Comparison of ENCODE assay signal across 24 cellular contexts in genomic region chr4:40972722-40973121, GRCh38.
"Had no signal": no experiment of that assay in that cellular context is flagged by ENCODE, and none has a peak within 500 bp of the region (broad histone marks: within the 10 kb centered on the region; RNA-seq: fewer than 3 reads in every experiment).

No MANE protein-coding gene starts in this region.

- H3K4me3 ChIP-seq: colonic mucosa, coronary artery, dorsolateral prefrontal cortex, esophagus muscularis mucosa, esophagus squamous epithelium, gastrocnemius medialis, gastroesophageal sphincter, heart left ventricle, heart right ventricle had no signal

- H3K27me3 ChIP-seq: colonic mucosa, dorsolateral prefrontal cortex, esophagus muscularis mucosa, esophagus squamous epithelium, foreskin keratinocyte, gastrocnemius medialis, gastroesophageal sphincter, heart left ventricle, heart right ventricle had no signal

- H3K36me3 ChIP-seq: colonic mucosa, esophagus muscularis mucosa, esophagus squamous epithelium, gastrocnemius medialis, gastroesophageal sphincter had no signal

- DNase-seq: colonic mucosa; cortex of kidney; dermis blood vessel endothelial cell; dorsolateral prefrontal cortex; effector CD4-positive, alpha-beta T cell; effector CD8-positive, alpha-beta T cell; effector memory CD4-positive, alpha-beta T cell; effector memory CD8-positive, alpha-beta T cell; endodermal cell; erythroblast; esophagus squamous epithelium; foreskin fibroblast; foreskin keratinocyte; foreskin melanocyte; gastrocnemius medialis; glutamatergic neuron; head of caudate nucleus; heart left ventricle; heart right ventricle had no signal

- H3K9me3 ChIP-seq: colonic mucosa, esophagus muscularis mucosa, esophagus squamous epithelium, gastrocnemius medialis, gastroesophageal sphincter, heart left ventricle, heart right ventricle had no signal

- H3K27ac ChIP-seq: colonic mucosa, coronary artery, dorsolateral prefrontal cortex, epithelial cell of prostate, esophagus muscularis mucosa, esophagus squamous epithelium, foreskin keratinocyte, gastrocnemius medialis, gastroesophageal sphincter, heart left ventricle, heart right ventricle had no signal

- ATAC-seq: effector memory CD8-positive, alpha-beta T cell; esophagus mucosa; foreskin keratinocyte; gastrocnemius medialis; gastroesophageal sphincter; heart left ventricle; heart right ventricle had no signal

- H3K4me1 ChIP-seq: colonic mucosa, esophagus squamous epithelium, foreskin keratinocyte had no signal
